Comparison of ENCODE assay signal across 2 cellular contexts in genomic region chr17:40352044-40352778, GRCh38.
TF ChIP-seq lines count a peak whose summit lies in the region.

No MANE protein-coding gene starts in this region.

TF ChIP-seq in liver, 16 proteins besides CTCF, POLR2A, EP300 and RAD21:
- TF ChIP-seq TAF1 (conservative IDR thresholded peaks at IDR 0.05) (no peak), SP1 (IDR thresholded peaks at IDR 0.05) (peak; percentile 73), HNF4A (conservative IDR thresholded peaks at IDR 0.05) (peak; percentile 84 to 88), NR2F2 (IDR thresholded peaks at IDR 0.05) (peak; percentile 79), HNF4G (IDR thresholded peaks at IDR 0.05) (peak; percentile 39), RXRA (IDR thresholded peaks at IDR 0.05) (peak; percentile 90), JUND (IDR thresholded peaks at IDR 0.05) (peak in 1 of 2 donors; percentile 34), YY1 (IDR thresholded peaks at IDR 0.05) (no peak)

TF ChIP-seq in GM12891, 5 proteins besides CTCF, POLR2A, EP300 and RAD21:
- TF ChIP-seq SPI1 (IDR thresholded peaks at IDR 0.05; ENCODE audit: low read depth, low read length) (no peak), PAX5 (IDR thresholded peaks at IDR 0.05; ENCODE audit: insufficient read depth, low read length, severe bottlenecking) (no peak), POLR2AphosphoS5 (IDR thresholded peaks at IDR 0.05; ENCODE audit: low read depth, low read length) (no peak), TAF1 (IDR thresholded peaks at IDR 0.05; ENCODE audit: low read depth, low read length) (no peak), POU2F2 (IDR thresholded peaks at IDR 0.05; ENCODE audit: low read depth, low read length) (no peak)
TF ChIP-seq in GM12891: peak in this region for 0.
